ENCODE assay signal across 9 cellular contexts in genomic region chr2:144152817-144153271, GRCh38.
A peak's percentile ranks its signal among the peaks of the same experiment; 100 is the strongest.
DNase-seq lines count a peak whose midpoint lies in the region; ATAC-seq and TF ChIP-seq lines count a peak whose summit lies in the region.
"Had no signal": no experiment of that assay in that cellular context is flagged by ENCODE, and none has a peak within 500 bp of the region (broad histone marks: within the 10 kb centered on the region; RNA-seq: fewer than 3 reads in every experiment).

No MANE protein-coding gene starts in this region.

- no peak overlapping the region for H3K4me2 ChIP-seq in neural cell (ENCODE audit: low read length)

- H3K9me3 ChIP-seq in MG63 (no peaks in the 10 kb centered on the region), neural cell (ENCODE audit: low read length) (no peaks in the 10 kb centered on the region)

- H3F3A ChIP-seq in neural cell (ENCODE audit: insufficient read depth, low read length, poor library complexity, severe bottlenecking), result no peaks in the 10 kb centered on the region

- H3K9me3 Mint-ChIP-seq in activated T-helper 17 cell treated with anti-CD3 and anti-CD28 coated beads, Interleukin-2, amount 50 U/mL, for 72 hours, result no peaks in the 10 kb centered on the region

- H3K27ac Mint-ChIP-seq in activated T-helper 17 cell treated with anti-CD3 and anti-CD28 coated beads, Interleukin-2, amount 50 U/mL, for 72 hours, result no peak overlapping the region

- H3K27me3 Mint-ChIP-seq in activated T-helper 17 cell treated with anti-CD3 and anti-CD28 coated beads, Interleukin-2, amount 50 U/mL, for 72 hours, result no peaks in the 10 kb centered on the region

- peak; percentile 29 for TF ChIP-seq RAD21 in neural cell (conservative IDR thresholded peaks at IDR 0.05)

- H3K9ac ChIP-seq in neural cell (ENCODE audit: low read length), result no peak overlapping the region

- no peaks in the 10 kb centered on the region for H3K27me3 ChIP-seq in MG63
- no peaks in the 10 kb centered on the region for H3K27me3 ChIP-seq in neural cell (ENCODE audit: insufficient read depth, low read depth, low read length)

- peaks cover 4% of the 10 kb centered on the region for H3K4me1 Mint-ChIP-seq in activated T-helper 17 cell treated with anti-CD3 and anti-CD28 coated beads, Interleukin-2, amount 50 U/mL, for 72 hours

- no peak overlapping the region for H3K27ac ChIP-seq in neural cell (ENCODE audit: low read length)

- H2AFZ ChIP-seq in neural cell (ENCODE audit: low read depth, low read length), result no peak overlapping the region

- H4K20me1 ChIP-seq in neural cell (ENCODE audit: insufficient read depth), result no peaks in the 10 kb centered on the region

- H3K9me2 ChIP-seq in neural cell (ENCODE audit: insufficient read depth, low read length), result no peaks in the 10 kb centered on the region

- H3K79me2 ChIP-seq in neural cell (replicated peaks; ENCODE audit: insufficient read depth, low read length), result no peaks in the 10 kb centered on the region

- no peak overlapping the region for H3K4me3 Mint-ChIP-seq in activated T-helper 17 cell treated with anti-CD3 and anti-CD28 coated beads, Interleukin-2, amount 50 U/mL, for 72 hours

- no peak for TF ChIP-seq POLR2A in GM18505 (IDR thresholded peaks at IDR 0.05; ENCODE audit: borderline replicate concordance, extremely low read depth, insufficient read depth, insufficient read length)

- H3K4me3 ChIP-seq in MG63 (no peak overlapping the region), choroid plexus epithelial cell (ENCODE audit: low read depth, low read length) (no peak overlapping the region), neural cell (ENCODE audit: low read length) (no peak overlapping the region)

- H3K36me3 Mint-ChIP-seq in activated T-helper 17 cell treated with anti-CD3 and anti-CD28 coated beads, Interleukin-2, amount 50 U/mL, for 72 hours (ENCODE audit: low read depth), result no peaks in the 10 kb centered on the region

- peak; percentile 7 for DNase-seq in MG63
- DNase-seq in choroid plexus epithelial cell (ENCODE audit: low read depth), result peak; percentile 57
- no peak for DNase-seq in GM19238 (ENCODE audit: insufficient read length, low spot score)
- DNase-seq in NCI-H1694 (lab: John Stamatoyannopoulos, UW), result no peak
- DNase-seq: activated naive CD4-positive, alpha-beta T cell treated with anti-CD3 and anti-CD28 coated beads, Interleukin-2, amount 50 U/mL, for 16 hours had no signal

- H3K36me3 ChIP-seq in MG63, result no peaks in the 10 kb centered on the region
- no peaks in the 10 kb centered on the region for H3K36me3 ChIP-seq in neural cell (ENCODE audit: insufficient read depth, low read length)

- peak; percentile 9 for TF ChIP-seq EP300 in neural cell (conservative IDR thresholded peaks at IDR 0.05; ENCODE audit: poor library complexity, severe bottlenecking)

- ATAC-seq in GM18505 (IDR thresholded peaks at IDR 0.05; ENCODE audit: unreplicated experiment) (peak; percentile 62), GM18498 (IDR thresholded peaks at IDR 0.05; ENCODE audit: unreplicated experiment) (no peak)
- ATAC-seq in activated T-helper 17 cell treated with anti-CD3 and anti-CD28 coated beads, Interleukin-2, amount 50 U/mL, for 72 hours (replicated peaks), result no peak

- TF ChIP-seq CTCF in choroid plexus epithelial cell (conservative IDR thresholded peaks at IDR 0.05; ENCODE audit: low read depth, low read length), result peak; percentile 37
- TF ChIP-seq CTCF in neural cell (IDR thresholded peaks at IDR 0.05; ENCODE audit: poor library complexity, severe bottlenecking), result no peak

TF ChIP-seq in neural cell, 6 proteins besides CTCF, POLR2A, EP300 and RAD21:
- TF ChIP-seq POLR2AphosphoS5 (IDR thresholded peaks at IDR 0.05) (peak; percentile 50), REST (IDR thresholded peaks at IDR 0.05; ENCODE audit: borderline replicate concordance) (no peak), MXI1 (conservative IDR thresholded peaks at IDR 0.05; ENCODE audit: poor library complexity, severe bottlenecking) (no peak), SMC3 (conservative IDR thresholded peaks at IDR 0.05; ENCODE audit: poor library complexity) (peak; percentile 13), EZH2 (IDR thresholded peaks at IDR 0.05; ENCODE audit: borderline replicate concordance, insufficient read depth, low read length, poor library complexity, severe bottlenecking) (no peak), TAF1 (IDR thresholded peaks at IDR 0.05; ENCODE audit: low read depth) (no peak)

Comparison
In these comparisons a context has a peak if more than half of its experiments do, and no peak if none do; other contexts are left out.
1. DNase-seq: peak in MG63 (single experiment) and choroid plexus epithelial cell (single experiment); none in GM19238 (single experiment) and NCI-H1694 (single experiment).